In genomic region chr12:442235-442884, GRCh38 we compare ENCODE assay signal across 8 cellular contexts. TPM values are rescaled to one million over a fixed set of nuclear protein-coding genes. Genes with fewer than 3 reads are reported as not detected.
DNase-seq lines count a peak whose midpoint lies in the region; ATAC-seq and TF ChIP-seq lines count a peak whose summit lies in the region.

No MANE protein-coding gene starts in this region.

- no peak overlapping the region for H3K4me3 Mint-ChIP-seq in activated CD4-positive, alpha-beta T cell treated with anti-CD3 and anti-CD28 coated beads, Interleukin-2, amount 10 ng/mL, durations not matched to agents 7 days and 5 days

- H3K4me1 Mint-ChIP-seq in activated CD4-positive, alpha-beta T cell treated with anti-CD3 and anti-CD28 coated beads, Interleukin-2, amount 10 ng/mL, durations not matched to agents 7 days and 5 days, result no peaks in the 10 kb centered on the region

- H3K4me3 ChIP-seq in epithelial cell of esophagus (ENCODE audit: low read length), result no peak overlapping the region

- no peaks in the 10 kb centered on the region for H3K9me3 Mint-ChIP-seq in activated CD4-positive, alpha-beta T cell treated with anti-CD3 and anti-CD28 coated beads, Interleukin-2, amount 10 ng/mL, durations not matched to agents 7 days and 5 days

- peak in 2 of 3 donors; percentile 25 to 58 for DNase-seq in stimulated activated CD4-positive, alpha-beta T cell treated with anti-CD3 and anti-CD28 coated beads, Interleukin-12 subunit alpha, Interleukin-12 subunit beta, amount 100 ng/mL, for 48 hours (ENCODE audit: low read depth in 2 of 3, low spot score in 1 of 3)
- DNase-seq in stimulated activated CD4-positive, alpha-beta T cell treated with anti-CD3 and anti-CD28 coated beads, Interleukin-4, amount 100 ng/mL, for 1 hour, result no peak
- peak; percentile 30 for DNase-seq in NCI-H1092 (lab: John Stamatoyannopoulos, UW)
- DNase-seq in activated CD4-positive, alpha-beta T cell treated with anti-CD3 and anti-CD28 coated beads, Interleukin-2, amount 10 ng/mL, durations not matched to agents 7 days and 5 days, result peak; percentile 55
- DNase-seq in epithelial cell of esophagus (ENCODE audit: low read depth), result peak; percentile 57
- DNase-seq in mucosa of gallbladder (ENCODE audit: low spot score), result peak; percentile 60
- DNase-seq in GOT3 (lab: John Stamatoyannopoulos, UW), result no peak

- CTCF ChIA-PET in activated CD4-positive, alpha-beta T cell treated with anti-CD3 and anti-CD28 coated beads, Interleukin-2, amount 10 ng/mL, durations not matched to agents 7 days and 5 days (lab: Charles Lee), result interaction anchor here (0.8 to 3.9 kb wide), 9 partner anchors 9 to 112 kb away, joined by 3 to 36 read pairs (median 5); no protein-coding TSS in a partner anchor

- peak; percentile 88 for TF ChIP-seq CTCF in epithelial cell of esophagus (IDR thresholded peaks at IDR 0.05; ENCODE audit: insufficient read depth, low read depth, low read length, missing control alignments)

- H3K36me3 Mint-ChIP-seq in activated CD4-positive, alpha-beta T cell treated with anti-CD3 and anti-CD28 coated beads, Interleukin-2, amount 10 ng/mL, durations not matched to agents 7 days and 5 days (ENCODE audit: low read depth), result peaks cover 6% of the 10 kb centered on the region

- no peak for ATAC-seq in HG02588 (IDR thresholded peaks at IDR 0.05; ENCODE audit: unreplicated experiment)

- H3K27me3 Mint-ChIP-seq in activated CD4-positive, alpha-beta T cell treated with anti-CD3 and anti-CD28 coated beads, Interleukin-2, amount 10 ng/mL, durations not matched to agents 7 days and 5 days, result no peaks in the 10 kb centered on the region

- POLR2A ChIA-PET in activated CD4-positive, alpha-beta T cell treated with anti-CD3 and anti-CD28 coated beads, Interleukin-2, amount 10 ng/mL, durations not matched to agents 7 days and 5 days (lab: Charles Lee), result no interaction called here

- no peak overlapping the region for H3K27ac Mint-ChIP-seq in activated CD4-positive, alpha-beta T cell treated with anti-CD3 and anti-CD28 coated beads, Interleukin-2, amount 10 ng/mL, durations not matched to agents 7 days and 5 days

RNA-seq across cellular contexts. Expression of gene B4GALNT3, which starts 17.4 kb away (rescaled TPM):
- 1 to 10 TPM; 6.1 to 7.0 TPM for total RNA-seq in activated CD4-positive, alpha-beta T cell treated with anti-CD3 and anti-CD28 coated beads, Interleukin-2, amount 10 ng/mL, durations not matched to agents 7 days and 5 days
- total RNA-seq in mucosa of gallbladder, result 26.4 TPM

RNA-seq across cellular contexts. Expression of gene CCDC77, which starts 40.9 kb away (rescaled TPM):
- total RNA-seq in activated CD4-positive, alpha-beta T cell treated with anti-CD3 and anti-CD28 coated beads, Interleukin-2, amount 10 ng/mL, durations not matched to agents 7 days and 5 days, result 10 to 100 TPM; 14.6 TPM
- total RNA-seq in mucosa of gallbladder, result 5.3 TPM

RNA-seq across cellular contexts. Expression of gene KDM5A, which starts 53.2 kb away (rescaled TPM):
- 10 to 100 TPM; 73.4 to 92.2 TPM for total RNA-seq in activated CD4-positive, alpha-beta T cell treated with anti-CD3 and anti-CD28 coated beads, Interleukin-2, amount 10 ng/mL, durations not matched to agents 7 days and 5 days
- total RNA-seq in mucosa of gallbladder, result 75.2 TPM

Comparison
In these comparisons a context has a peak if more than half of its experiments do, and no peak if none do; other contexts are left out.
1. DNase-seq: peak in stimulated activated CD4-positive, alpha-beta T cell treated with anti-CD3 and anti-CD28 coated beads, Interleukin-12 subunit alpha, Interleukin-12 subunit beta, amount 100 ng/mL, for 48 hours (2 of 3), NCI-H1092 (single experiment), activated CD4-positive, alpha-beta T cell treated with anti-CD3 and anti-CD28 coated beads, Interleukin-2, amount 10 ng/mL, durations not matched to agents 7 days and 5 days (single experiment), epithelial cell of esophagus (single experiment) and mucosa of gallbladder (single experiment); none in stimulated activated CD4-positive, alpha-beta T cell treated with anti-CD3 and anti-CD28 coated beads, Interleukin-4, amount 100 ng/mL, for 1 hour (single experiment) and GOT3 (single experiment).